ENCODE assay signal across 1 cellular context in genomic region chr22:44436656-44437492, GRCh38.
TF ChIP-seq lines count a peak whose summit lies in the region.

No MANE protein-coding gene starts in this region.

TF ChIP-seq in IMR-90, 13 proteins besides CTCF, POLR2A, EP300 and RAD21:
- TF ChIP-seq MXI1 (IDR thresholded peaks at IDR 0.05; ENCODE audit: borderline replicate concordance, low read depth, low read length) (no peak), CEBPB (IDR thresholded peaks at IDR 0.05; ENCODE audit: low read depth, low read length) (no peak), CHD1 (IDR thresholded peaks at IDR 0.05; ENCODE audit: low read depth, low read length) (no peak), USF2 (IDR thresholded peaks at IDR 0.05; ENCODE audit: low read depth, low read length) (no peak), SMC3 (IDR thresholded peaks at IDR 0.05; ENCODE audit: low read depth, low read length) (no peak), FOS (IDR thresholded peaks at IDR 0.05; ENCODE audit: low read depth, low read length) (no peak), BHLHE40 (IDR thresholded peaks at IDR 0.05; ENCODE audit: low read depth, low read length) (no peak), MAFK (IDR thresholded peaks at IDR 0.05; ENCODE audit: low read depth, low read length) (no peak)
TF ChIP-seq in IMR-90: peak in this region for 0.
